ENCODE assay signal across 8 cellular contexts in the genomic region with DNA sequence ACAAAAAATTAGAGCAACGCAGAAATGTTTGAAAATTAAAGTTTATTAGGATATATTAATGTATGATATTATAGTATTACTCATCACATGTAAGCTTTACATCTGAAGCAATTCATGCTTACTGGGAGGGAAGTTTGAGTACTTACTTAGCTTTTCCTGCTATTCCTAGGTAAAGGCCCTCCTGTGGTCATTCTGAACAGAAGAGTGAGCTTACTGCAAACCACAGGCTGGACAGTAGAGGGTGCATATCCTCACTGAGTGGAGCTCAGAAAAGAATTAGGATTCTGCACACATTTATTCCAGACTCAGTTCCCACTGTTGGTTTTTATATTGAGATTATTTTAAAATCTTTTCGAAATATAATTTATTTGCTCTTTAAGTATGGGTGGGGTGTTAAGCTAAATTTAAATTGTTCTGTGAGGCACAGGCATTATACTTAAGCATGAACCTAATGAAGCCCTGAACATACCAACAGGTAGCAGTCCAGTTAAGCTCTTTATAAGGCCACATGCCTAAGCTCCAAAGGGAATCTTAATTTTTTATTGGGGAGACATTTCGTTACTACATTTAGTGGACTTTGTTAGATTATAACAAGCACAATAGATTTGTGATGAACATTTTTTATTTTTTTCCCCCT. TPM values are rescaled to one million over a fixed set of nuclear protein-coding genes. Genes with fewer than 3 reads are reported as not detected.
A peak's percentile ranks its signal among the peaks of the same experiment; 100 is the strongest.
DNase-seq lines count a peak whose midpoint lies in the region; ATAC-seq, FAIRE-seq and TF ChIP-seq lines count a peak whose summit lies in the region.

No MANE protein-coding gene starts in this region.

- WGBS in body of pancreas, 2 donors, result 44 to 51% methylated on average over 3 of the region's 3 CpGs
- 70 to 87% methylated on average over 3 of the region's 3 CpGs for whole genome bisulfite sequencing in sigmoid colon, 2 donors

- H3K4me3 ChIP-seq in A673 (ENCODE audit: low read depth, low read length, poor library complexity, severe bottlenecking) (no peak overlapping the region), body of pancreas (no peak overlapping the region), sigmoid colon (no peak overlapping the region)

- no peaks in the 10 kb centered on the region for H3K4me1 ChIP-seq in A673 (ENCODE audit: insufficient read depth, low read length, poor library complexity, severe bottlenecking)
- H3K4me1 ChIP-seq in body of pancreas, result peaks cover 27% of the 10 kb centered on the region
- no peaks in the 10 kb centered on the region for H3K4me1 ChIP-seq in sigmoid colon

- H3K27me3 ChIP-seq in A673 (replicated peaks; ENCODE audit: insufficient read depth, low read depth, low read length, poor library complexity) (no peaks in the 10 kb centered on the region), body of pancreas (no peaks in the 10 kb centered on the region), layer of hippocampus (ENCODE audit: control insufficient read depth, insufficient read depth, low read length) (no peaks in the 10 kb centered on the region), sigmoid colon (no peaks in the 10 kb centered on the region)

- H3K9me3 ChIP-seq in A673 (ENCODE audit: low read depth, low read length, poor library complexity, severe bottlenecking) (no peaks in the 10 kb centered on the region), body of pancreas (no peaks in the 10 kb centered on the region), sigmoid colon (no peaks in the 10 kb centered on the region)

- CTCF ChIA-PET in A673 (lab: Charles Lee), result interaction anchor here (0.5 to 1.8 kb wide), 6 partner anchors 9 to 418 kb away, joined by 3 to 4 read pairs (median 4); no protein-coding TSS in a partner anchor

- H3K27ac ChIP-seq in A673 (ENCODE audit: low read depth, low read length, poor library complexity, severe bottlenecking) (no peak overlapping the region), body of pancreas (peak overlapping the region in 3 of 4 donors; percentile 15 to 42 (median 37)), layer of hippocampus (ENCODE audit: low read depth, low read length) (peak overlapping the region; percentile 68), sigmoid colon (no peak overlapping the region)

- DNase-seq in A673 (ENCODE audit: low spot score) (peak; percentile 58), NCI-H2196 (lab: John Stamatoyannopoulos, UW; ENCODE audit: unreplicated experiment) (peak; percentile 70), body of pancreas (peak; percentile 56 to 65 (median 56)), GM12892 (ENCODE audit: insufficient read length) (no peak), sigmoid colon (no peak)
- no peak for DNase-seq in activated CD8-positive, alpha-beta memory T cell treated with anti-CD3 and anti-CD28 coated beads, Interleukin-2, amount 50 U/mL, for 4 hours

- FAIRE-seq in GM12892 (lab: Jason Lieb, UNC), result no peak

- ATAC-seq in GM18505 (IDR thresholded peaks at IDR 0.05; ENCODE audit: unreplicated experiment), result peak; percentile 46
- ATAC-seq in body of pancreas, result peak; percentile 86

- POLR2A ChIA-PET in A673 (lab: Charles Lee; ENCODE audit: low non-redundant PET), result no interaction called here

- no peak for TF ChIP-seq POLR2A in GM18505 (IDR thresholded peaks at IDR 0.05; ENCODE audit: borderline replicate concordance, extremely low read depth, insufficient read depth, insufficient read length)
- no peak for TF ChIP-seq POLR2A in body of pancreas (IDR thresholded peaks at IDR 0.05)
- TF ChIP-seq POLR2A in GM12892 (IDR thresholded peaks at IDR 0.05; ENCODE audit: low read depth, low read length), result no peak
- TF ChIP-seq POLR2A in sigmoid colon (IDR thresholded peaks at IDR 0.05), result no peak

- peaks cover 86% of the 10 kb centered on the region for H3K36me3 ChIP-seq in A673 (ENCODE audit: insufficient read depth, low read length, poor library complexity, severe bottlenecking)
- H3K36me3 ChIP-seq in body of pancreas (replicated peaks in 1 of 2; ENCODE audit: insufficient read depth in 1 of 2, low read depth in 2 of 2), result peaks cover 5 to 29% of the 10 kb centered on the region in 2 donors
- peaks cover 17 to 99% (median 62%) of the 10 kb centered on the region in 4 donors for H3K36me3 ChIP-seq in sigmoid colon

- no TSS peak for BruUV-seq in A673 (replicated peaks; lab: Mats Ljungman, UMichigan)

- intact Hi-C loops in A673 (cut with micrococcal nuclease; ENCODE audit: unreplicated experiment) (no loop called here), body of pancreas (cut with DNase I) (no loop called here), sigmoid colon (cut with DNase I) (no loop called here)

- TF ChIP-seq CTCF in A673 (conservative IDR thresholded peaks at IDR 0.05; ENCODE audit: low read depth, low read length), result peak; percentile 68
- TF ChIP-seq CTCF in body of pancreas (IDR thresholded peaks at IDR 0.05), result peak; percentile 33 to 88 (median 83)
- peak in 2 of 4 experiments; percentile 32 to 33 for TF ChIP-seq CTCF in sigmoid colon (IDR thresholded peaks at IDR 0.05)

- no peak for TF ChIP-seq EP300 in sigmoid colon (IDR thresholded peaks at IDR 0.05)

RNA-seq across cellular contexts. Expression of a gene that starts 10.2 kb away (rescaled TPM):
- total RNA-seq in A673 (2021), result 61.6 and 61.9 TPM in 2 replicates
- 10 to 100 TPM; 18.7 to 29.7 TPM for total RNA-seq in body of pancreas
- polyA plus RNA-seq in GM12892 (2012; ENCODE audit: missing spikeins), result 54.6 TPM
- total RNA-seq in sigmoid colon, result 10 to 100 TPM; 39.2 to 60.7 (median 47.1) TPM
- 10 to 100 TPM; 53.6 to 78.4 (median 56.5) TPM for polyA plus RNA-seq in sigmoid colon

RNA-seq across cellular contexts. Expression of a gene that starts 35.4 kb away (rescaled TPM):
- total RNA-seq in A673 (2021), result 138 and 148 TPM in 2 replicates
- total RNA-seq in body of pancreas, result 10 to 100 TPM; 65.6 to 73.2 TPM
- polyA plus RNA-seq in GM12892 (2012; ENCODE audit: missing spikeins), result 66.6 TPM
- 10 to 100 TPM; 54.0 to 82.0 (median 68.7) TPM for total RNA-seq in sigmoid colon
- 10 to 100 TPM; 52.3 to 68.9 (median 59.8) TPM for polyA plus RNA-seq in sigmoid colon

Comparison
In these comparisons a context has a peak if more than half of its experiments do, and no peak if none do; other contexts are left out.
1. DNase-seq: peak in A673 (single experiment), NCI-H2196 (single experiment) and body of pancreas (4 of 4); none in activated CD8-positive, alpha-beta memory T cell treated with anti-CD3 and anti-CD28 coated beads, Interleukin-2, amount 50 U/mL, for 4 hours (single experiment), GM12892 (single experiment) and sigmoid colon (single experiment).
2. H3K27ac ChIP-seq: peak in body of pancreas (3 of 4) and layer of hippocampus (single experiment); none in A673 (single experiment) and sigmoid colon (0 of 4).